ENCODE assay signal across 12 cellular contexts in the genomic region with DNA sequence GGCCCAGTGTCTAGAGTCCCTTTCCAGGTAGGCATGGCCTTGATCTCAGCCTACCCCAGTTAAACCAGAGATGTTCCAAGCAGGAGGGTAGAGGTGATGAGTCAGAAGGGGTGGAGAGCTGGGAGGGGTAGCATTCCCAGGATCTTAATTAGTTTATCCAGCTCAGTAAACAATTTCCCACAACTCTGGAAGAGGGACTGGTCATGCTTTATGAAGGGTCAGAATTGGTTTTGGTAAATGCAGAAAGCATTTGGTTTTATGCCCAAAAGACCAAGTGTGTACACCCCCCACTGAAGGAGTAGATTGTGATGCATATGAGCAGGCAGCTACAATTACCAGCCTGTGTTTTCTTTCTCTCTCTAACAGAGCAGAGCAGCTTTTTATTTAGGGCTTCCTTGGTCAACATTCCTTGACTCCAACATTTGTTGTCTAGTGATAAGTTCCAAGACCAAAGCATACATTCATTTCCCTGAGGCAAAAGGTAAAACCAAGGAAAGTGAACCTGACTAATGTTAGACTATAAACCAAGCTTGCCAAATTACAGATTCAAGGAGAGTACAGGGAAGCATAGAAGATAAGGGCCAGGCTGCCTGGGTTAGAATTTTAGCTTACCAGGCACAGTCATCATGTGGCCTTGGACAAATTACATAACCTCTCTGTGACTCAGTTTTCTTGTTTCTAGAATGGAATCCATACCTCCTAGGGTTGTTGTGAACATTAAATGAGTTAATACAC. TPM values are rescaled to one million over a fixed set of nuclear protein-coding genes. Genes with fewer than 3 reads are reported as not detected.
A peak's percentile ranks its signal among the peaks of the same experiment; 100 is the strongest.
DNase-seq lines count a peak whose midpoint lies in the region; TF ChIP-seq lines count a peak whose summit lies in the region.
"Had no signal": no experiment of that assay in that cellular context is flagged by ENCODE, and none has a peak within 500 bp of the region (broad histone marks: within the 10 kb centered on the region; RNA-seq: fewer than 3 reads in every experiment).

No MANE protein-coding gene starts in this region.

- in situ Hi-C loops in G401 (cut with HindIII; ENCODE audit: low sequenced_read_pairs), result no loop called here

- H3K9ac ChIP-seq in HUES48 (ENCODE audit: low read depth, low read length) (no peak overlapping the region), colonic mucosa (ENCODE audit: low read depth in 2 of 2, low read length in 2 of 2) (no peak overlapping the region), mesenchymal stem cell (ENCODE audit: low read length) (peak overlapping the region; percentile 62)

- peak overlapping the region; percentile 85 for H2AK5ac ChIP-seq in mesenchymal stem cell (ENCODE audit: low read length, severe bottlenecking)

- H3K23ac ChIP-seq in mesenchymal stem cell (ENCODE audit: low read length in 2 of 2), result no peak overlapping the region

- intact Hi-C loops in colonic mucosa (cut with DNase I), result no loop called here

- peak overlapping the region; percentile 3 for H4K91ac ChIP-seq in mesenchymal stem cell (ENCODE audit: low read length)

- H2BK120ac ChIP-seq in mesenchymal stem cell (ENCODE audit: low read depth, low read length), result no peak overlapping the region

- H3K4me1 ChIP-seq in HUES48 (ENCODE audit: control insufficient read depth, insufficient read depth, low read length) (peaks cover 26% of the 10 kb centered on the region), colonic mucosa (peaks cover 12% of the 10 kb centered on the region), mesenchymal stem cell (ENCODE audit: control insufficient read depth, insufficient read depth, low read depth, low read length) (peaks cover 14% of the 10 kb centered on the region)

- no peak overlapping the region for H3K14ac ChIP-seq in mesenchymal stem cell (ENCODE audit: low read length in 2 of 2)

- H3K27ac ChIP-seq in HUES48 (ENCODE audit: low read depth, low read length) (peak overlapping the region; percentile 43), colonic mucosa (peak overlapping the region; percentile 46), mesenchymal stem cell (ENCODE audit: low read length, poor library complexity, severe bottlenecking) (peak overlapping the region; percentile 51)
- H3K27ac ChIP-seq: upper lobe of left lung had no signal

- 0 out of 2 replicates have a peak overlapping the region, but pooled peaks have one; percentile 3 for H3K4me3 ChIP-seq in HUES48 (ENCODE audit: low read depth, low read length)
- no peak overlapping the region for H3K4me3 ChIP-seq in colonic mucosa
- H3K4me3 ChIP-seq in mesenchymal stem cell (ENCODE audit: insufficient read depth in 1 of 2, low read depth in 1 of 2, low read length in 2 of 2), result no peak overlapping the region
- H3K4me3 ChIP-seq: upper lobe of left lung had no signal

- peak overlapping the region in 1 of 2 experiments; percentile 81 for H2BK12ac ChIP-seq in mesenchymal stem cell (ENCODE audit: low read length in 2 of 2)

- H2AFZ ChIP-seq in mesenchymal stem cell (ENCODE audit: low read depth, low read length), result no peak overlapping the region

- DNase-seq in AG08395 (ENCODE audit: low spot score), result peak; percentile 93
- peak; percentile 38 for DNase-seq in colonic mucosa
- DNase-seq in mesenchymal stem cell, result peak; percentile 73
- DNase-seq in SKM-1 treated with dmso at 0.1 percent for 144 hours (lab: John Stamatoyannopoulos, UW; ENCODE audit: unreplicated experiment), result no peak
- no peak for DNase-seq in pons (ENCODE audit: low spot score)
- DNase-seq in activated T-cell treated with anti-CD3 and anti-CD28 coated beads, Interleukin-2, amount 50 U/mL, for 1 hour, result no peak
- no peak for DNase-seq in G401 (ENCODE audit: low spot score)
- DNase-seq: activated naive CD4-positive, alpha-beta T cell treated with anti-CD3 and anti-CD28 coated beads for 36 hours; NCI-H1417 treated with DMSO at 0.1 percent for 48 hours; stimulated activated CD4-positive, alpha-beta T cell treated with anti-CD3 and anti-CD28 coated beads, Interleukin-15, amount 100 ng/mL, for 24 hours; upper lobe of left lung had no signal

- no peak for TF ChIP-seq CTCF in colonic mucosa (IDR thresholded peaks at IDR 0.05)

- H3K27me3 ChIP-seq in HUES48 (ENCODE audit: control insufficient read depth, insufficient read depth, low read length) (no peaks in the 10 kb centered on the region), colonic mucosa (no peaks in the 10 kb centered on the region), mesenchymal stem cell (ENCODE audit: control insufficient read depth in 1 of 2, insufficient read depth in 1 of 2, low read length in 2 of 2) (no peaks in the 10 kb centered on the region)
- H3K27me3 ChIP-seq: upper lobe of left lung had no signal

- peak overlapping the region in 1 of 2 experiments; percentile 67 for H3K4ac ChIP-seq in mesenchymal stem cell (ENCODE audit: low read depth in 1 of 2, low read length in 2 of 2)

- H3K18ac ChIP-seq in mesenchymal stem cell (ENCODE audit: low read depth in 1 of 2, low read length in 2 of 2), result no peak overlapping the region

- H3K9me3 ChIP-seq in HUES48 (ENCODE audit: control insufficient read depth, insufficient read depth, low read length) (no peaks in the 10 kb centered on the region), colonic mucosa (no peaks in the 10 kb centered on the region), mesenchymal stem cell (ENCODE audit: control insufficient read depth, low read length) (no peaks in the 10 kb centered on the region)
- H3K9me3 ChIP-seq: upper lobe of left lung had no signal

- H3K4me2 ChIP-seq in mesenchymal stem cell (ENCODE audit: low read length, poor library complexity, severe bottlenecking), result no peak overlapping the region

- H3K79me1 ChIP-seq in mesenchymal stem cell (replicated peaks; ENCODE audit: low read length, poor library complexity, severe bottlenecking), result peaks cover 35% of the 10 kb centered on the region

- no peak overlapping the region for H2BK5ac ChIP-seq in mesenchymal stem cell (ENCODE audit: low read depth, low read length, poor library complexity, severe bottlenecking)

- H3K36me3 ChIP-seq in HUES48 (ENCODE audit: control insufficient read depth, insufficient read depth, low read length) (peaks cover 88% of the 10 kb centered on the region), colonic mucosa (no peaks in the 10 kb centered on the region), mesenchymal stem cell (ENCODE audit: control insufficient read depth in 1 of 2, insufficient read depth in 2 of 2, low read depth in 1 of 2, low read length in 2 of 2) (peaks cover 19 to 56% of the 10 kb centered on the region in 2 experiments)

- no peak overlapping the region for H2BK15ac ChIP-seq in mesenchymal stem cell (ENCODE audit: low read depth, poor library complexity, severe bottlenecking)

- H4K8ac ChIP-seq in mesenchymal stem cell (ENCODE audit: low read length), result no peak overlapping the region

RNA-seq across cellular contexts. Expression of gene EXOSC7, which starts 17.6 kb away (rescaled TPM):
- total RNA-seq in colonic mucosa, result 10 to 100 TPM; 24.9 to 35.6 TPM
- polyA plus RNA-seq in mesenchymal stem cell (2013, experiment 1 of 2), result 26.9 TPM
- 28.5 TPM for polyA plus RNA-seq in mesenchymal stem cell (2013, experiment 2 of 2)
- 66.9 and 78.1 TPM in 2 replicates for total RNA-seq in G401 (2014; rRNA removed; shearing (Covaris generic))

RNA-seq across cellular contexts. Expression of gene ZDHHC3, which starts 17.7 kb away (rescaled TPM):
- 100 to 1,000 TPM; 152 to 162 TPM for total RNA-seq in colonic mucosa
- polyA plus RNA-seq in mesenchymal stem cell (2013, experiment 1 of 2), result 38.5 TPM
- polyA plus RNA-seq in mesenchymal stem cell (2013, experiment 2 of 2), result 39.8 TPM
- 93.2 and 98.2 TPM in 2 replicates for total RNA-seq in G401 (2014; rRNA removed; shearing (Covaris generic))

RNA-seq across cellular contexts. Expression of gene CLEC3B, which starts 32.5 kb away (rescaled TPM):
- total RNA-seq in colonic mucosa, result 10 to 100 TPM in 1 of 2 donors, 1 to 10 TPM in 1; 9.6 to 28.9 TPM
- polyA plus RNA-seq in mesenchymal stem cell (2013, experiment 1 of 2), result 0.51 TPM
- polyA plus RNA-seq in mesenchymal stem cell (2013, experiment 2 of 2), result 0.70 TPM
- not detected in 2 replicates for total RNA-seq in G401 (2014; rRNA removed; shearing (Covaris generic))
- total RNA-seq: activated naive CD4-positive, alpha-beta T cell treated with anti-CD3 and anti-CD28 coated beads for 36 hours had no signal

Comparison
In these comparisons a context has a peak if more than half of its experiments do, and no peak if none do; other contexts are left out.
1. DNase-seq: peak in AG08395 (single experiment), colonic mucosa (single experiment) and mesenchymal stem cell (single experiment); none in SKM-1 treated with dmso at 0.1 percent for 144 hours (single experiment), pons (single experiment), activated T-cell treated with anti-CD3 and anti-CD28 coated beads, Interleukin-2, amount 50 U/mL, for 1 hour (single experiment) and G401 (single experiment).
2. RNA of gene CLEC3B, which starts 32.5 kb away (total RNA-seq): 9.6 to 28.9 TPM in colonic mucosa; not detected in G401; every median in the first group is over 10 times any median in the second.
3. Peak in every context shown above with its lines, with median percentiles within 50 percentile points of each other: H3K27ac ChIP-seq.